ENCODE assay signal across 8 cellular contexts in genomic region chr6:134464690-134465411, GRCh38.
A peak's percentile ranks its signal among the peaks of the same experiment; 100 is the strongest.
DNase-seq lines count a peak whose midpoint lies in the region; ATAC-seq and TF ChIP-seq lines count a peak whose summit lies in the region.

No MANE protein-coding gene starts in this region.

- no peaks in the 10 kb centered on the region for H3K79me2 ChIP-seq in osteoblast (ENCODE audit: insufficient read depth, low read length)

- H3K4me1 ChIP-seq in osteoblast (ENCODE audit: insufficient read depth, low read length): peaks cover 23% of the 10 kb centered on the region

- peak overlapping the region; percentile 16 for H3K4me2 ChIP-seq in osteoblast (ENCODE audit: insufficient read depth, low read length)

- H3K4me3 ChIP-seq in WERI-Rb-1 (ENCODE audit: low read depth, low read length): no peak overlapping the region
- no peak overlapping the region for H3K4me3 ChIP-seq in osteoblast (ENCODE audit: insufficient read depth, low read length)

- peak; percentile 79 for ATAC-seq in GM18868 (IDR thresholded peaks at IDR 0.05; ENCODE audit: unreplicated experiment)
- ATAC-seq in HG02588 (IDR thresholded peaks at IDR 0.05; ENCODE audit: unreplicated experiment): no peak
- ATAC-seq in GM18867 (IDR thresholded peaks at IDR 0.05; ENCODE audit: unreplicated experiment): no peak

- H3K27ac ChIP-seq in WERI-Rb-1 (no peak overlapping the region), osteoblast (ENCODE audit: low read depth, low read length) (peak overlapping the region; percentile 64)

- no peaks in the 10 kb centered on the region for H4K20me1 ChIP-seq in osteoblast (ENCODE audit: insufficient read depth, low read length)

- peak overlapping the region; percentile 79 for H2AFZ ChIP-seq in osteoblast (ENCODE audit: low read length)

- TF ChIP-seq CTCF in WERI-Rb-1 (IDR thresholded peaks at IDR 0.05; ENCODE audit: low read depth, low read length) (no peak), osteoblast (IDR thresholded peaks at IDR 0.05; ENCODE audit: extremely low read depth, low read depth, low read length) (no peak)

- H3K27me3 ChIP-seq in WERI-Rb-1 (ENCODE audit: insufficient read depth, low read depth, severe bottlenecking) (no peaks in the 10 kb centered on the region), osteoblast (ENCODE audit: insufficient read depth, low read length) (no peaks in the 10 kb centered on the region)

- H3K36me3 ChIP-seq in WERI-Rb-1: no peaks in the 10 kb centered on the region
- H3K36me3 ChIP-seq in osteoblast (ENCODE audit: insufficient read depth, low read length): no peaks in the 10 kb centered on the region

- DNase-seq in LHCN-M2 (ENCODE audit: low read depth): peak; percentile 93
- DNase-seq in WERI-Rb-1: peak; percentile 50
- no peak for DNase-seq in osteoblast (ENCODE audit: insufficient read length, low spot score, missing footprints)
- DNase-seq in NCI-H774 (lab: John Stamatoyannopoulos, UW): no peak
- no peak for DNase-seq in activated CD8-positive, alpha-beta memory T cell treated with anti-CD3 and anti-CD28 coated beads, Interleukin-2, amount 50 U/mL, for 4 hours

- H3K9me3 ChIP-seq in WERI-Rb-1 (ENCODE audit: severe bottlenecking) (no peaks in the 10 kb centered on the region), osteoblast (ENCODE audit: low read depth, low read length) (no peaks in the 10 kb centered on the region)

Comparison
In these comparisons a context has a peak if more than half of its experiments do, and no peak if none do; other contexts are left out.
1. DNase-seq: peak in LHCN-M2 (single experiment) and WERI-Rb-1 (single experiment); none in osteoblast (single experiment), NCI-H774 (single experiment) and activated CD8-positive, alpha-beta memory T cell treated with anti-CD3 and anti-CD28 coated beads, Interleukin-2, amount 50 U/mL, for 4 hours (single experiment).